ENCODE assay signal across 19 cellular contexts in the genomic region with DNA sequence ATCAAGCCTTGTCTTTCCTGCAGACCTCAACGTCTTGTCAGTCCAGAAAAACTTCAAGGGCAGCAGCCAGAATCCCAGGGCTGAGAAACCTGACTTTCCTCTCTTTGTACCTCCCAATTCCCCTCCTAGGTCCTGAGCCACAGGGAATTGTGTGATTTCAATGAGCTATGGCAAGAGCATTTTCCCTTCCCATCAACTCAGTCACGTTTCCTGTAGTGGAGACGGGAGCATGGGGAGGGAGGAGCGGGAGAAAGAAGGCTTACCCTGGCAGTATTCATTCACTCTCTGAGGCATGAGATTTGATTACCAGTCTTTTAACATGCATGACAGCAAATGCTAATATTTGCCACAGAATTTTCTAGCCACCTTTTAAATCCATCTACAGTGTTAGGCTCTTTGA.
"Had no signal": no experiment of that assay in that cellular context is flagged by ENCODE, and none has a peak within 500 bp of the region (broad histone marks: within the 10 kb centered on the region; RNA-seq: fewer than 3 reads in every experiment).

No MANE protein-coding gene starts in this region.

- DNase-seq: effector memory CD8-positive, alpha-beta T cell; erythroblast; foreskin keratinocyte; immature natural killer cell; left ventricle myocardium inferior; lower lobe of right lung; mesendoderm; naive thymus-derived CD4-positive, alpha-beta T cell; nephron progenitor cell; posterior cingulate gyrus; spleen; stimulated activated CD4-positive, alpha-beta T cell treated with anti-CD3 and anti-CD28 coated beads, Interleukin-15, amount 100 ng/mL, for 24 hours; stimulated activated CD4-positive, alpha-beta T cell treated with anti-CD3 and anti-CD28 coated beads, Interleukin-1b, Interleukin-23, amount 100 ng/mL, for 48 hours; stimulated activated CD4-positive, alpha-beta T cell treated with anti-CD3 and anti-CD28 coated beads, Interleukin-4, amount 100 ng/mL, for 24 hours; tibial artery; upper lobe of left lung had no signal

- H3K27me3 ChIP-seq: upper lobe of left lung, vagina had no signal

- H3K9me3 ChIP-seq: left ventricle myocardium inferior, lower lobe of right lung, spleen, tibial artery, upper lobe of left lung, vagina had no signal

- H3K27ac ChIP-seq: foreskin keratinocyte, left ventricle myocardium inferior, lower lobe of right lung, spleen, tibial artery, upper lobe of left lung, vagina had no signal

- H3K4me3 Mint-ChIP-seq: effector memory CD8-positive, alpha-beta T cell; immature natural killer cell; naive thymus-derived CD4-positive, alpha-beta T cell; nephron progenitor cell; stimulated activated memory B cell treated with anti-CD40 and anti-IgM and Interleukin-4, amounts not matched to agents 10 μg/mL and 1 μg/mL and 100 μg/mL, for 72 hours; stimulated activated naive CD8-positive, alpha-beta T cell treated with anti-CD3 and anti-CD28 coated beads, Interleukin-15, Interleukin-2, amounts not matched to agents 100 ng/mL and 50 ng/mL, for 24 hours had no signal

- H3K9me3 Mint-ChIP-seq: effector memory CD8-positive, alpha-beta T cell; immature natural killer cell; nephron progenitor cell; stimulated activated memory B cell treated with anti-CD40 and anti-IgM and Interleukin-4, amounts not matched to agents 10 μg/mL and 1 μg/mL and 100 μg/mL, for 72 hours; stimulated activated naive CD8-positive, alpha-beta T cell treated with anti-CD3 and anti-CD28 coated beads, Interleukin-15, Interleukin-2, amounts not matched to agents 100 ng/mL and 50 ng/mL, for 24 hours had no signal

- H3K4me1 Mint-ChIP-seq: stimulated activated memory B cell treated with anti-CD40 and anti-IgM and Interleukin-4, amounts not matched to agents 10 μg/mL and 1 μg/mL and 100 μg/mL, for 72 hours had no signal

- H3K4me3 ChIP-seq: left ventricle myocardium inferior, lower lobe of right lung, spleen, tibial artery, upper lobe of left lung, vagina had no signal

- H3K36me3 Mint-ChIP-seq: immature natural killer cell; stimulated activated memory B cell treated with anti-CD40 and anti-IgM and Interleukin-4, amounts not matched to agents 10 μg/mL and 1 μg/mL and 100 μg/mL, for 72 hours had no signal

- H3K27ac Mint-ChIP-seq: effector memory CD8-positive, alpha-beta T cell; immature natural killer cell; naive thymus-derived CD4-positive, alpha-beta T cell; nephron progenitor cell; stimulated activated memory B cell treated with anti-CD40 and anti-IgM and Interleukin-4, amounts not matched to agents 10 μg/mL and 1 μg/mL and 100 μg/mL, for 72 hours; stimulated activated naive CD8-positive, alpha-beta T cell treated with anti-CD3 and anti-CD28 coated beads, Interleukin-15, Interleukin-2, amounts not matched to agents 100 ng/mL and 50 ng/mL, for 24 hours had no signal

- H3K36me3 ChIP-seq: left ventricle myocardium inferior, lower lobe of right lung, spleen, tibial artery, upper lobe of left lung, vagina had no signal

- H3K4me1 ChIP-seq: left ventricle myocardium inferior, lower lobe of right lung, spleen, tibial artery, vagina had no signal
